ENCODE assay signal across 9 cellular contexts in the genomic region with DNA sequence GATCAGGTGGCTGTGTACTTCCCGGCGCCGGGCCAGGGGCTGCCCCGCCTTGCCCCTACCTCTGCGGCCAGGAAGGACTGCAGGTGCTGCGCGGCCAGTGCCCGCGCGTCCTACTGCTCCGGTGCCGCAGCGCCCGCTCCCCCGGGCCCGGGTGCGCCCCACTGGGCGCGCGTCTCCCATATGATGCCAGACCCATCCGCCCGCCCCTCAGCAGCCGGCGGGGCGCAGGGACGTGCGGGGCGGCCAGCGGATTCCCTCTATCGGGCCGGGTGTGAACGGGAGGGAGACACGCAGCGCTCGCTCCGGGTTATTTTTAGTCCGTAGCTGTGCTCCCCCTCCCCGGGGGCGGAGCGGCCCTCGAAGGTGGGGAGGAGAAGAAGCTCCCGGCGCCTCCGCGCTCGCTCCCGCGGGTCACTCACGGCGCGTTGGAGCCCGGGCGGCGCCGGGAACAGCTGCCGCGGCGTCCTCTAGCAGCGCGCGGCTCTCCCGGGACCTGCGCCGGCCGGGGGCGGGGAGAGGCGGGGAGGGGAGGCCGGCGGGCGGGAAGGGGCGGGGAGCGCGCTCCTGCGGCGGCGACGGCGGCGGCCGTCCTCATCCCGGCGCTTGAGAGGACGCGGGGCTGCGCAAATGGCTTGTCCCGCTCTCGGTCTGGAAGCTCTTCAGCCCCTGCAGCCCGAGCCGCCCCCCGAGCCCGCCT.
DNase-seq lines count a peak whose midpoint lies in the region; ATAC-seq and TF ChIP-seq lines count a peak whose summit lies in the region.
"Had no signal": no experiment of that assay in that cellular context is flagged by ENCODE, and none has a peak within 500 bp of the region (broad histone marks: within the 10 kb centered on the region; RNA-seq: fewer than 3 reads in every experiment).

No MANE protein-coding gene starts in this region.

- TF ChIP-seq CTCF in AG04449 (IDR thresholded peaks at IDR 0.05; ENCODE audit: insufficient read depth, low read length, missing control alignments) (no peak), colonic mucosa (IDR thresholded peaks at IDR 0.05) (no peak), suprapubic skin (IDR thresholded peaks at IDR 0.05) (no peak)

- H3K36me3 ChIP-seq in colonic mucosa (no peaks in the 10 kb centered on the region), suprapubic skin (no peaks in the 10 kb centered on the region)

- CTCF ChIA-PET in AG04449 (lab: Yijun Ruan, JAX), result interaction anchor here (1.6 kb wide), 1 partner anchor 79 kb away, joined by 4 read pairs; no protein-coding TSS in a partner anchor

- peak overlapping the region; percentile 59 to 76 for H3K9ac ChIP-seq in colonic mucosa (ENCODE audit: low read depth in 2 of 2, low read length in 2 of 2)

- no peak for TF ChIP-seq EP300 in suprapubic skin (IDR thresholded peaks at IDR 0.05)

- H3K4me3 ChIP-seq in AG04449 (ENCODE audit: low read depth, low read length), result peak overlapping the region; percentile 56
- peak overlapping the region; percentile 71 for H3K4me3 ChIP-seq in colonic mucosa
- peak overlapping the region; percentile 93 for H3K4me3 ChIP-seq in suprapubic skin

- no peak for TF ChIP-seq POLR2A in suprapubic skin (IDR thresholded peaks at IDR 0.05)

- intact Hi-C loops in colonic mucosa (cut with DNase I), result loop anchor here (10.0 kb wide), 1 partner anchor 264 kb away; no protein-coding TSS in a partner anchor

- DNase-seq in AG04449 (ENCODE audit: low read depth, low spot score), result no peak
- peak; percentile 31 for DNase-seq in HCEC 1CT
- DNase-seq in NCI-H526 treated with DMSO at 0.1 percent for 48 hours (lab: John Stamatoyannopoulos, UW), result peak; percentile 61
- DNase-seq in colonic mucosa, result peak; percentile 57
- peak; percentile 81 for DNase-seq in left lobe of liver (ENCODE audit: low spot score)
- DNase-seq in suprapubic skin (ENCODE audit: low spot score in 2 of 2), result peak in 1 of 2 donors; percentile 76
- DNase-seq in T-helper 9 cell, result no peak

- no peaks in the 10 kb centered on the region for H3K27me3 ChIP-seq in colonic mucosa
- no peaks in the 10 kb centered on the region for H3K27me3 ChIP-seq in suprapubic skin

- H3K4me1 ChIP-seq in colonic mucosa (no peaks in the 10 kb centered on the region), suprapubic skin (peaks cover 51% of the 10 kb centered on the region)

- H3K27ac ChIP-seq in colonic mucosa (peak overlapping the region; percentile 32), suprapubic skin (peak overlapping the region; percentile 69)
- H3K27ac ChIP-seq: epithelial cell of prostate had no signal

- POLR2A ChIA-PET in AG04449 (lab: Yijun Ruan, JAX), result no interaction called here

- 5% methylated on average over 27 of the region's 91 CpGs for WGBS in suprapubic skin

- ATAC-seq in left lobe of liver, result peak; percentile 88
- ATAC-seq in HG03025 (IDR thresholded peaks at IDR 0.05; ENCODE audit: low FRiP score, unreplicated experiment), result no peak

- no peaks in the 10 kb centered on the region for H3K9me3 ChIP-seq in colonic mucosa
- no peaks in the 10 kb centered on the region for H3K9me3 ChIP-seq in suprapubic skin

Comparison
In these comparisons a context has a peak if more than half of its experiments do, and no peak if none do; other contexts are left out.
1. DNase-seq: peak in HCEC 1CT (single experiment), NCI-H526 treated with DMSO at 0.1 percent for 48 hours (single experiment), colonic mucosa (single experiment) and left lobe of liver (single experiment); none in AG04449 (single experiment) and T-helper 9 cell (single experiment).
2. Peak in every context shown above with its lines, with median percentiles within 50 percentile points of each other: H3K4me3 ChIP-seq.